2 cellular contexts compared by ENCODE assay signal in the genomic region with DNA sequence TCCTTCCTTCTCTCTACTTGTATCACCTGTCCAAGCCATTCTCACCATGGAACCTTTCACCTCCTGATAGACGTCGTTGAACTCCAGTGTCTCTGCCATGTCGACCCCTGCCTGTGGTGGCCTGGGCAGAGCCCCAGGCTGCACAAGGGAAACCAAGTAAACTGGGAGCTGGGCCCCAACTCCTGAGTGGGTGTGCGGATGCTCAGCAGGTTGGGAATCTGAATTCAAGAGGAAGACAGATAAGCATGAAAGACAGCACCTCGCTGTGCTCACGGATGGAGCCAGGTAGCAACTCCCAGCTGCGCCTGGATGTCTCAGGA.
TF ChIP-seq lines count a peak whose summit lies in the region.

No MANE protein-coding gene starts in this region.

TF ChIP-seq in SK-N-SH, 30 proteins besides CTCF, POLR2A, EP300 and RAD21 (continued from another document):
- no peak for TF ChIP-seq FOXM1 (IDR thresholded peaks at IDR 0.05; ENCODE audit: low read depth)
- TF ChIP-seq TAF1 (IDR thresholded peaks at IDR 0.05; ENCODE audit: borderline replicate concordance, low read depth, low read length) = no peak
- TF ChIP-seq, protein P1, sequence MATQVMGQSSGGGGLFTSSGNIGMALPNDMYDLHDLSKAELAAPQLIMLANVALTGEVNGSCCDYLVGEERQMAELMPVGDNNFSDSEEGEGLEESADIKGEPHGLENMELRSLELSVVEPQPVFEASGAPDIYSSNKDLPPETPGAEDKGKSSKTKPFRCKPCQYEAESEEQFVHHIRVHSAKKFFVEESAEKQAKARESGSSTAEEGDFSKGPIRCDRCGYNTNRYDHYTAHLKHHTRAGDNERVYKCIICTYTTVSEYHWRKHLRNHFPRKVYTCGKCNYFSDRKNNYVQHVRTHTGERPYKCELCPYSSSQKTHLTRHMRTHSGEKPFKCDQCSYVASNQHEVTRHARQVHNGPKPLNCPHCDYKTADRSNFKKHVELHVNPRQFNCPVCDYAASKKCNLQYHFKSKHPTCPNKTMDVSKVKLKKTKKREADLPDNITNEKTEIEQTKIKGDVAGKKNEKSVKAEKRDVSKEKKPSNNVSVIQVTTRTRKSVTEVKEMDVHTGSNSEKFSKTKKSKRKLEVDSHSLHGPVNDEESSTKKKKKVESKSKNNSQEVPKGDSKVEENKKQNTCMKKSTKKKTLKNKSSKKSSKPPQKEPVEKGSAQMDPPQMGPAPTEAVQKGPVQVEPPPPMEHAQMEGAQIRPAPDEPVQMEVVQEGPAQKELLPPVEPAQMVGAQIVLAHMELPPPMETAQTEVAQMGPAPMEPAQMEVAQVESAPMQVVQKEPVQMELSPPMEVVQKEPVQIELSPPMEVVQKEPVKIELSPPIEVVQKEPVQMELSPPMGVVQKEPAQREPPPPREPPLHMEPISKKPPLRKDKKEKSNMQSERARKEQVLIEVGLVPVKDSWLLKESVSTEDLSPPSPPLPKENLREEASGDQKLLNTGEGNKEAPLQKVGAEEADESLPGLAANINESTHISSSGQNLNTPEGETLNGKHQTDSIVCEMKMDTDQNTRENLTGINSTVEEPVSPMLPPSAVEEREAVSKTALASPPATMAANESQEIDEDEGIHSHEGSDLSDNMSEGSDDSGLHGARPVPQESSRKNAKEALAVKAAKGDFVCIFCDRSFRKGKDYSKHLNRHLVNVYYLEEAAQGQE (IDR thresholded peaks at IDR 0.05; ENCODE audit: low read depth, low read length) = no peak
- TF ChIP-seq JUND (IDR thresholded peaks at IDR 0.05) = no peak
- no peak for TF ChIP-seq RXRA (IDR thresholded peaks at IDR 0.05; ENCODE audit: borderline replicate concordance, low read depth)
- TF ChIP-seq ELF1 (IDR thresholded peaks at IDR 0.05) = no peak
- TF ChIP-seq NFIC (IDR thresholded peaks at IDR 0.05; ENCODE audit: borderline replicate concordance) = no peak
- TF ChIP-seq, protein P2, sequence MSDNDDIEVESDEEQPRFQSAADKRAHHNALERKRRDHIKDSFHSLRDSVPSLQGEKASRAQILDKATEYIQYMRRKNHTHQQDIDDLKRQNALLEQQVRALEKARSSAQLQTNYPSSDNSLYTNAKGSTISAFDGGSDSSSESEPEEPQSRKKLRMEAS (IDR thresholded peaks at IDR 0.05; ENCODE audit: low read depth) = no peak
- no peak for TF ChIP-seq SIN3A (IDR thresholded peaks at IDR 0.05; ENCODE audit: borderline replicate concordance, low read depth, low read length)
- TF ChIP-seq, protein P3, sequence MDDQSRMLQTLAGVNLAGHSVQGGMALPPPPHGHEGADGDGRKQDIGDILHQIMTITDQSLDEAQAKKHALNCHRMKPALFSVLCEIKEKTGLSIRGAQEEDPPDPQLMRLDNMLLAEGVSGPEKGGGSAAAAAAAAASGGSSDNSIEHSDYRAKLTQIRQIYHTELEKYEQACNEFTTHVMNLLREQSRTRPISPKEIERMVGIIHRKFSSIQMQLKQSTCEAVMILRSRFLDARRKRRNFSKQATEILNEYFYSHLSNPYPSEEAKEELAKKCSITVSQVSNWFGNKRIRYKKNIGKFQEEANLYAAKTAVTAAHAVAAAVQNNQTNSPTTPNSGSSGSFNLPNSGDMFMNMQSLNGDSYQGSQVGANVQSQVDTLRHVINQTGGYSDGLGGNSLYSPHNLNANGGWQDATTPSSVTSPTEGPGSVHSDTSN (IDR thresholded peaks at IDR 0.05) = no peak
- TF ChIP-seq FOXJ3 (CRISPR knock-in tag; IDR thresholded peaks at IDR 0.05) = no peak
- TF ChIP-seq, protein P4, sequence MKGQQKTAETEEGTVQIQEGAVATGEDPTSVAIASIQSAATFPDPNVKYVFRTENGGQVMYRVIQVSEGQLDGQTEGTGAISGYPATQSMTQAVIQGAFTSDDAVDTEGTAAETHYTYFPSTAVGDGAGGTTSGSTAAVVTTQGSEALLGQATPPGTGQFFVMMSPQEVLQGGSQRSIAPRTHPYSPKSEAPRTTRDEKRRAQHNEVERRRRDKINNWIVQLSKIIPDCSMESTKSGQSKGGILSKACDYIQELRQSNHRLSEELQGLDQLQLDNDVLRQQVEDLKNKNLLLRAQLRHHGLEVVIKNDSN (IDR thresholded peaks at IDR 0.05; ENCODE audit: borderline replicate concordance, low read depth) = no peak
- TF ChIP-seq GATA2 (CRISPR knock-in tag; IDR thresholded peaks at IDR 0.05) = no peak

TF ChIP-seq in SK-N-SH treated with all-trans-retinoic acid at 6 μM for 48 hours, 23 proteins besides CTCF, POLR2A, EP300 and RAD21 (continued from another document):
- TF ChIP-seq, protein P5, sequence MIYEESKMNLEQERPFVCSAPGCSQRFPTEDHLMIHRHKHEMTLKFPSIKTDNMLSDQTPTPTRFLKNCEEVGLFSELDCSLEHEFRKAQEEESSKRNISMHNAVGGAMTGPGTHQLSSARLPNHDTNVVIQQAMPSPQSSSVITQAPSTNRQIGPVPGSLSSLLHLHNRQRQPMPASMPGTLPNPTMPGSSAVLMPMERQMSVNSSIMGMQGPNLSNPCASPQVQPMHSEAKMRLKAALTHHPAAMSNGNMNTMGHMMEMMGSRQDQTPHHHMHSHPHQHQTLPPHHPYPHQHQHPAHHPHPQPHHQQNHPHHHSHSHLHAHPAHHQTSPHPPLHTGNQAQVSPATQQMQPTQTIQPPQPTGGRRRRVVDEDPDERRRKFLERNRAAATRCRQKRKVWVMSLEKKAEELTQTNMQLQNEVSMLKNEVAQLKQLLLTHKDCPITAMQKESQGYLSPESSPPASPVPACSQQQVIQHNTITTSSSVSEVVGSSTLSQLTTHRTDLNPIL (CRISPR knock-in tag; IDR thresholded peaks at IDR 0.05; ENCODE audit: low read depth) = no peak
- no peak for TF ChIP-seq CSDC2 (CRISPR knock-in tag; IDR thresholded peaks at IDR 0.05)
- no peak for TF ChIP-seq ZNF8 (CRISPR knock-in tag; IDR thresholded peaks at IDR 0.05)
- TF ChIP-seq, protein P6, sequence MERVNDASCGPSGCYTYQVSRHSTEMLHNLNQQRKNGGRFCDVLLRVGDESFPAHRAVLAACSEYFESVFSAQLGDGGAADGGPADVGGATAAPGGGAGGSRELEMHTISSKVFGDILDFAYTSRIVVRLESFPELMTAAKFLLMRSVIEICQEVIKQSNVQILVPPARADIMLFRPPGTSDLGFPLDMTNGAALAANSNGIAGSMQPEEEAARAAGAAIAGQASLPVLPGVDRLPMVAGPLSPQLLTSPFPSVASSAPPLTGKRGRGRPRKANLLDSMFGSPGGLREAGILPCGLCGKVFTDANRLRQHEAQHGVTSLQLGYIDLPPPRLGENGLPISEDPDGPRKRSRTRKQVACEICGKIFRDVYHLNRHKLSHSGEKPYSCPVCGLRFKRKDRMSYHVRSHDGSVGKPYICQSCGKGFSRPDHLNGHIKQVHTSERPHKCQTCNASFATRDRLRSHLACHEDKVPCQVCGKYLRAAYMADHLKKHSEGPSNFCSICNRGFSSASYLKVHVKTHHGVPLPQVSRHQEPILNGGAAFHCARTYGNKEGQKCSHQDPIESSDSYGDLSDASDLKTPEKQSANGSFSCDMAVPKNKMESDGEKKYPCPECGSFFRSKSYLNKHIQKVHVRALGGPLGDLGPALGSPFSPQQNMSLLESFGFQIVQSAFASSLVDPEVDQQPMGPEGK (CRISPR knock-in tag; IDR thresholded peaks at IDR 0.05; ENCODE audit: borderline replicate concordance) = no peak
- no peak for TF ChIP-seq PPARA (CRISPR knock-in tag; IDR thresholded peaks at IDR 0.05; ENCODE audit: borderline replicate concordance)
- TF ChIP-seq, protein P7, sequence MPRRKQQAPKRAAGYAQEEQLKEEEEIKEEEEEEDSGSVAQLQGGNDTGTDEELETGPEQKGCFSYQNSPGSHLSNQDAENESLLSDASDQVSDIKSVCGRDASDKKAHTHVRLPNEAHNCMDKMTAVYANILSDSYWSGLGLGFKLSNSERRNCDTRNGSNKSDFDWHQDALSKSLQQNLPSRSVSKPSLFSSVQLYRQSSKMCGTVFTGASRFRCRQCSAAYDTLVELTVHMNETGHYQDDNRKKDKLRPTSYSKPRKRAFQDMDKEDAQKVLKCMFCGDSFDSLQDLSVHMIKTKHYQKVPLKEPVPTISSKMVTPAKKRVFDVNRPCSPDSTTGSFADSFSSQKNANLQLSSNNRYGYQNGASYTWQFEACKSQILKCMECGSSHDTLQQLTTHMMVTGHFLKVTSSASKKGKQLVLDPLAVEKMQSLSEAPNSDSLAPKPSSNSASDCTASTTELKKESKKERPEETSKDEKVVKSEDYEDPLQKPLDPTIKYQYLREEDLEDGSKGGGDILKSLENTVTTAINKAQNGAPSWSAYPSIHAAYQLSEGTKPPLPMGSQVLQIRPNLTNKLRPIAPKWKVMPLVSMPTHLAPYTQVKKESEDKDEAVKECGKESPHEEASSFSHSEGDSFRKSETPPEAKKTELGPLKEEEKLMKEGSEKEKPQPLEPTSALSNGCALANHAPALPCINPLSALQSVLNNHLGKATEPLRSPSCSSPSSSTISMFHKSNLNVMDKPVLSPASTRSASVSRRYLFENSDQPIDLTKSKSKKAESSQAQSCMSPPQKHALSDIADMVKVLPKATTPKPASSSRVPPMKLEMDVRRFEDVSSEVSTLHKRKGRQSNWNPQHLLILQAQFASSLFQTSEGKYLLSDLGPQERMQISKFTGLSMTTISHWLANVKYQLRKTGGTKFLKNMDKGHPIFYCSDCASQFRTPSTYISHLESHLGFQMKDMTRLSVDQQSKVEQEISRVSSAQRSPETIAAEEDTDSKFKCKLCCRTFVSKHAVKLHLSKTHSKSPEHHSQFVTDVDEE (CRISPR knock-in tag; IDR thresholded peaks at IDR 0.05) = no peak
- no peak for TF ChIP-seq ISL1 (CRISPR knock-in tag; IDR thresholded peaks at IDR 0.05)
- no peak for TF ChIP-seq ARNTL (CRISPR knock-in tag; IDR thresholded peaks at IDR 0.05; ENCODE audit: borderline replicate concordance, low read depth)
- no peak for TF ChIP-seq ZNF70 (CRISPR knock-in tag; IDR thresholded peaks at IDR 0.05)
- no peak for TF ChIP-seq ZFP30 (CRISPR knock-in tag; IDR thresholded peaks at IDR 0.05)
